Comparison of ENCODE assay signal across 16 cellular contexts in the genomic region with DNA sequence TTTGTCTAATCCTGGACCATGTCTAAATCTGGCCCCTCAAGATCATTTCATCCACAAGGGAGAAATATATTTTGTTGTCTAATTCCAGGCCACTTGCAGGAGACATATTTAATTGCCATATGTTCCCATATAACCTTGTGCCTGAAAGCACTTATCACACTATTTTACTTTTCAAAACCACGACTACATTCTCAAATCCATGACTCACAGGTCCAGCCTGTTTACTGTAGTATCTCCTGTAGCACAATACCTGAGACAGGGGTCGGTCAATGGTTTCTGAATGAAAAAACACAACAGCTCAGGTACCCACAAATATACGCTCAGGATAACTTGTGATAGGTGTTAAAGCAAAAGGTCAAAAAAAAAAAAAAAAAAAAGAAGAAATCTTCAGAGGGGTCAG.
DNase-seq lines count a peak whose midpoint lies in the region; TF ChIP-seq lines count a peak whose summit lies in the region.
"Had no signal": no experiment of that assay in that cellular context is flagged by ENCODE, and none has a peak within 500 bp of the region (broad histone marks: within the 10 kb centered on the region; RNA-seq: fewer than 3 reads in every experiment).

No MANE protein-coding gene starts in this region.

- peaks cover 63% of the 10 kb centered on the region for H3K4me1 ChIP-seq in osteoblast (ENCODE audit: insufficient read depth, low read length)

- in situ Hi-C loops in Caki2 (cut with HindIII; ENCODE audit: low pct_unique_long_range_greater_than_20kb, low sequenced_read_pairs), result no loop called here

- TF ChIP-seq CTCF in osteoblast (IDR thresholded peaks at IDR 0.05; ENCODE audit: extremely low read depth, low read depth, low read length) (no peak), GM20000 (IDR thresholded peaks at IDR 0.05; ENCODE audit: extremely low read depth, missing control alignments) (no peak)

- H3K27ac ChIP-seq in osteoblast (ENCODE audit: low read depth, low read length), result peak overlapping the region; percentile 5
- H3K27ac ChIP-seq: epithelial cell of prostate had no signal

- H3K4me3 ChIP-seq in osteoblast (ENCODE audit: insufficient read depth, low read length), result no peak overlapping the region
- H3K4me3 ChIP-seq: heart right ventricle had no signal

- peak; percentile 12 for DNase-seq in Caki2 (ENCODE audit: low read depth)
- peak; percentile 54 for DNase-seq in M059J (ENCODE audit: low read depth)
- peak; percentile 24 for DNase-seq in dermis blood vessel endothelial cell
- no peak for DNase-seq in osteoblast (ENCODE audit: insufficient read length, low spot score, missing footprints)
- no peak for DNase-seq in retina
- DNase-seq in NCI-H128 (lab: John Stamatoyannopoulos, UW; ENCODE audit: unreplicated experiment), result no peak
- no peak for DNase-seq in hippocampal formation (lab: John Stamatoyannopoulos, UW)
- no peak for DNase-seq in GM20000 (ENCODE audit: low spot score)
- DNase-seq: activated CD4-positive, alpha-beta T cell treated with anti-CD3 and anti-CD28 coated beads for 36 hours; heart right ventricle; naive thymus-derived CD4-positive, alpha-beta T cell; NCI-H1092 treated with DMSO at 0.1 percent for 48 hours; NCI-H345; SHP77 treated with DMSO at 0.1 percent for 48 hours; T-helper 9 cell had no signal

- no peak overlapping the region for H3K4me2 ChIP-seq in osteoblast (ENCODE audit: insufficient read depth, low read length)

- H4K20me1 ChIP-seq in osteoblast (ENCODE audit: insufficient read depth, low read length), result peaks cover 39% of the 10 kb centered on the region

- no peaks in the 10 kb centered on the region for H3K27me3 ChIP-seq in osteoblast (ENCODE audit: insufficient read depth, low read length)
- H3K27me3 ChIP-seq: heart right ventricle had no signal

- peaks cover 23% of the 10 kb centered on the region for H3K36me3 ChIP-seq in osteoblast (ENCODE audit: insufficient read depth, low read length)

- no peaks in the 10 kb centered on the region for H3K9me3 ChIP-seq in osteoblast (ENCODE audit: low read depth, low read length)

- no peak overlapping the region for H2AFZ ChIP-seq in osteoblast (ENCODE audit: low read length)

- peaks cover 57% of the 10 kb centered on the region for H3K79me2 ChIP-seq in osteoblast (ENCODE audit: insufficient read depth, low read length)

Comparison
In these comparisons a context has a peak if more than half of its experiments do, and no peak if none do; other contexts are left out.
1. DNase-seq: peak in Caki2 (single experiment), M059J (single experiment) and dermis blood vessel endothelial cell (single experiment); none in osteoblast (single experiment), retina (single experiment), NCI-H128 (single experiment), hippocampal formation (0 of 2) and GM20000 (single experiment).